34 cellular contexts compared by ENCODE assay signal in the genomic region with DNA sequence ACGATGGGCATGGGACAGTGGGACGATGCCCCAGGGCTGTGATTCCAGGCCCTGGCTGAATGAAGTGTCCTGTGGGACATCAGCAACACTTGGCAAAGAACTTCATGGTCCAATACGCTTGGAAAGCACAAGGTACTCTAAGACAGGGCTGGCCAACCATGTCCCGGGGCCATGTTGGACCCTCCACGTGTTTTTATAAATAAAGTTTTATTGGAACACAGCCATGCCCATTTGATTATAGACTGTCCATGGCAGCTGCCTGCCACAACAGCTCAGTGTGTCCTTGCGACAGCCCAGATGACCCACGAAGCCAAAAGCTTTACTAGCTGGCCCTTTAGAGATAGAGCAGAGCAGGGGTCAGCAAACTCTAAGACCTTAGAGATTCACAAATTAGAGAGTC.
"Had no signal": no experiment of that assay in that cellular context is flagged by ENCODE, and none has a peak within 500 bp of the region (broad histone marks: within the 10 kb centered on the region; RNA-seq: fewer than 3 reads in every experiment).

No MANE protein-coding gene starts in this region.

- H3K27me3 Mint-ChIP-seq: activated CD8-positive, alpha-beta T cell treated with anti-CD3 and anti-CD28 coated beads for 36 hours; activated naive CD4-positive, alpha-beta T cell treated with anti-CD3 and anti-CD28 coated beads, Interleukin-2, amount 10 ng/mL, durations not matched to agents 7 days and 5 days; activated naive CD8-positive, alpha-beta T cell treated with anti-CD3 and anti-CD28 coated beads, Interleukin-2, amount 10 ng/mL, durations not matched to agents 7 days and 5 days had no signal

- H3K4me3 Mint-ChIP-seq: activated B cell treated with CpG ODN at 0.5 μM for 24 hours; activated CD8-positive, alpha-beta T cell treated with anti-CD3 and anti-CD28 coated beads for 36 hours; activated naive CD4-positive, alpha-beta T cell treated with anti-CD3 and anti-CD28 coated beads, Interleukin-2, amount 10 ng/mL, durations not matched to agents 7 days and 5 days; activated naive CD8-positive, alpha-beta T cell treated with anti-CD3 and anti-CD28 coated beads, Interleukin-2, amount 10 ng/mL, durations not matched to agents 7 days and 5 days; activated T-helper 1 cell treated with anti-CD3 and anti-CD28 coated beads, Interleukin-12 subunit alpha, Interleukin-12 subunit beta, Interleukin-2, Interleukin-4 antibody, amounts not matched to agents 30 ng/mL and 10 ng/mL and 1 ng/mL, durations not matched to agents 14 hours and 24 hours and 36 hours; brain; central memory CD8-positive, alpha-beta T cell; dendritic cell treated with granulocyte-macrophage colony-stimulating factor and Interleukin-4, amounts not matched to agents 40 ng/mL and 50 ng/mL, for 4 days; endodermal cell; T-helper 17 cell; T-helper 2 cell treated with Interferon-gamma antibody and Interleukin-4, amounts not matched to agents 5 μg/mL and 100 μg/mL, for 36 hours had no signal

- FAIRE-seq: frontal cortex had no signal

- H3K36me3 Mint-ChIP-seq: activated naive CD4-positive, alpha-beta T cell treated with anti-CD3 and anti-CD28 coated beads, Interleukin-2, amount 10 ng/mL, durations not matched to agents 7 days and 5 days; activated naive CD4-positive, alpha-beta T cell treated with anti-CD3 and anti-CD28 coated beads, Interleukin-2, amount 50 U/mL, for 72 hours; activated naive CD8-positive, alpha-beta T cell treated with anti-CD3 and anti-CD28 coated beads, Interleukin-2, amount 10 ng/mL, durations not matched to agents 7 days and 5 days; brain had no signal

- H3K9me3 ChIP-seq: ascending aorta, breast epithelium had no signal

- H3K9me3 Mint-ChIP-seq: activated B cell treated with CpG ODN at 0.5 μM for 24 hours; activated CD8-positive, alpha-beta T cell treated with anti-CD3 and anti-CD28 coated beads for 36 hours; activated naive CD4-positive, alpha-beta T cell treated with anti-CD3 and anti-CD28 coated beads, Interleukin-2, amount 10 ng/mL, durations not matched to agents 7 days and 5 days; activated naive CD4-positive, alpha-beta T cell treated with anti-CD3 and anti-CD28 coated beads, Interleukin-2, amount 50 U/mL, for 72 hours; activated naive CD8-positive, alpha-beta T cell treated with anti-CD3 and anti-CD28 coated beads, Interleukin-2, amount 10 ng/mL, durations not matched to agents 7 days and 5 days; activated T-helper 1 cell treated with anti-CD3 and anti-CD28 coated beads, Interleukin-12 subunit alpha, Interleukin-12 subunit beta, Interleukin-2, Interleukin-4 antibody, amounts not matched to agents 30 ng/mL and 10 ng/mL and 1 ng/mL, durations not matched to agents 14 hours and 24 hours and 36 hours; activated T-helper 2 cell treated with anti-CD3 and anti-CD28 coated beads, Interferon-gamma antibody, Interleukin-2, Interleukin-4, amounts not matched to agents 10 μg/mL and 5 μg/mL and 100 μg/mL, durations not matched to agents 14 hours and 24 hours and 36 hours; central memory CD8-positive, alpha-beta T cell; dendritic cell treated with granulocyte-macrophage colony-stimulating factor and Interleukin-4, amounts not matched to agents 40 ng/mL and 50 ng/mL, for 4 days; endodermal cell; T-helper 2 cell treated with Interferon-gamma antibody and Interleukin-4, amounts not matched to agents 5 μg/mL and 100 μg/mL, for 36 hours had no signal

- ATAC-seq: activated CD4-positive, CD25-positive, alpha-beta regulatory T cell treated with anti-CD3 and anti-CD28 coated beads, Interleukin-2, amount 50 U/mL, for 24 hours; activated CD8-positive, alpha-beta T cell treated with anti-CD3 and anti-CD28 coated beads for 36 hours; activated naive CD4-positive, alpha-beta T cell treated with anti-CD3 and anti-CD28 coated beads, Interleukin-2, amount 50 U/mL, for 72 hours; esophagus mucosa; T-helper 17 cell had no signal

- DNase-seq: activated B cell treated with CpG ODN at 0.5 μM for 24 hours; activated CD4-positive, alpha-beta T cell treated with anti-CD3 and anti-CD28 coated beads for 48 hours; activated CD4-positive, alpha-beta T cell treated with anti-CD3 and anti-CD28 coated beads, Interleukin-2, amount 50 U/mL, for 1 hour; activated CD4-positive, alpha-beta T cell treated with anti-CD3 and anti-CD28 coated beads, Interleukin-2, amount 50 U/mL, for 48 hours; activated CD8-positive, alpha-beta memory T cell treated with anti-CD3 and anti-CD28 coated beads for 24 hours; activated CD8-positive, alpha-beta T cell treated with anti-CD3 and anti-CD28 coated beads for 36 hours; activated effector memory CD4-positive, alpha-beta T cell treated with anti-CD3 and anti-CD28 coated beads, Interleukin-2, amount 50 U/mL, for 16 hours; activated naive CD4-positive, alpha-beta T cell treated with anti-CD3 and anti-CD28 coated beads, Interleukin-2, amount 10 ng/mL, durations not matched to agents 7 days and 5 days; activated naive CD8-positive, alpha-beta T cell treated with anti-CD3 and anti-CD28 coated beads, Interleukin-2, amount 10 ng/mL, durations not matched to agents 7 days and 5 days; activated T-cell treated with anti-CD3 and anti-CD28 coated beads, Interleukin-2, amount 50 U/mL, for 1 hour; activated T-cell treated with anti-CD3 and anti-CD28 coated beads, Interleukin-2, amount 50 U/mL, for 48 hours; dorsolateral prefrontal cortex; effector memory CD4-positive, alpha-beta T cell; endodermal cell; foreskin fibroblast; head of caudate nucleus; T-helper 1 cell; T-helper 17 cell; T1000; WERI-Rb-1 had no signal

- H3K27ac ChIP-seq: breast epithelium, dorsolateral prefrontal cortex, WERI-Rb-1 had no signal

- H3K4me3 ChIP-seq: ascending aorta, breast epithelium, cardiac muscle cell, coronary artery, dorsolateral prefrontal cortex had no signal

- H3K27me3 ChIP-seq: ascending aorta, cardiac muscle cell had no signal

- H3K36me3 ChIP-seq: ascending aorta, breast epithelium, cardiac muscle cell, WERI-Rb-1 had no signal

- H3K4me1 ChIP-seq: breast epithelium had no signal

- H3K27ac Mint-ChIP-seq: activated B cell treated with CpG ODN at 0.5 μM for 24 hours; activated CD8-positive, alpha-beta T cell treated with anti-CD3 and anti-CD28 coated beads for 36 hours; activated naive CD4-positive, alpha-beta T cell treated with anti-CD3 and anti-CD28 coated beads, Interleukin-2, amount 10 ng/mL, durations not matched to agents 7 days and 5 days; activated naive CD4-positive, alpha-beta T cell treated with anti-CD3 and anti-CD28 coated beads, Interleukin-2, amount 50 U/mL, for 72 hours; activated naive CD8-positive, alpha-beta T cell treated with anti-CD3 and anti-CD28 coated beads, Interleukin-2, amount 10 ng/mL, durations not matched to agents 7 days and 5 days; activated T-helper 1 cell treated with anti-CD3 and anti-CD28 coated beads, Interleukin-12 subunit alpha, Interleukin-12 subunit beta, Interleukin-2, Interleukin-4 antibody, amounts not matched to agents 30 ng/mL and 10 ng/mL and 1 ng/mL, durations not matched to agents 14 hours and 24 hours and 36 hours; activated T-helper 2 cell treated with anti-CD3 and anti-CD28 coated beads, Interferon-gamma antibody, Interleukin-2, Interleukin-4, amounts not matched to agents 10 μg/mL and 5 μg/mL and 100 μg/mL, durations not matched to agents 14 hours and 24 hours and 36 hours; brain; dendritic cell treated with granulocyte-macrophage colony-stimulating factor and Interleukin-4, amounts not matched to agents 40 ng/mL and 50 ng/mL, for 4 days; endodermal cell; T-helper 17 cell; T-helper 2 cell treated with Interferon-gamma antibody and Interleukin-4, amounts not matched to agents 5 μg/mL and 100 μg/mL, for 36 hours had no signal

- H3K4me1 Mint-ChIP-seq: activated B cell treated with CpG ODN at 0.5 μM for 24 hours; activated naive CD4-positive, alpha-beta T cell treated with anti-CD3 and anti-CD28 coated beads, Interleukin-2, amount 10 ng/mL, durations not matched to agents 7 days and 5 days; activated naive CD8-positive, alpha-beta T cell treated with anti-CD3 and anti-CD28 coated beads, Interleukin-2, amount 10 ng/mL, durations not matched to agents 7 days and 5 days; central memory CD8-positive, alpha-beta T cell had no signal
